1 cellular context compared by ENCODE assay signal in the genomic region with DNA sequence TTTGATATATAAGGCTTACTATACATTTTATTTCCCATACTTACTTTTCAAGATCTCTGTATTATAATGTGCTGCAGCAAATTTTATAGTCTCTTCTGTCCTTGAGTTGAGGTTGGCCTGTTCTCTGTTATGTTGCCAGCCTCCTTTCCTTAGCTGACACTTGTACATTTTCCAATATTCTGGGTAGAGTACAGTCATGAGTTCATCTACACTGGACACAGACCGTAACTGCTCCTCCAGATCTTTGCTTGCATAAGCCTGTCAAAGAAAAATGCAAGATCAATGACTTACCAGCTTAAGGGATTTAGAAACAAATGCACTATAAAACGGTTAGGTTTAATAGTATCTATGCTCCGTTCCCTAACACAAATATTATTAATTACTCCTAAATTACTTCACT.
TF ChIP-seq lines count a peak whose summit lies in the region.

No MANE protein-coding gene starts in this region.

TF ChIP-seq in SK-N-SH, 30 proteins besides CTCF, POLR2A, EP300 and RAD21 (continued from another document):
- TF ChIP-seq, protein P1, sequence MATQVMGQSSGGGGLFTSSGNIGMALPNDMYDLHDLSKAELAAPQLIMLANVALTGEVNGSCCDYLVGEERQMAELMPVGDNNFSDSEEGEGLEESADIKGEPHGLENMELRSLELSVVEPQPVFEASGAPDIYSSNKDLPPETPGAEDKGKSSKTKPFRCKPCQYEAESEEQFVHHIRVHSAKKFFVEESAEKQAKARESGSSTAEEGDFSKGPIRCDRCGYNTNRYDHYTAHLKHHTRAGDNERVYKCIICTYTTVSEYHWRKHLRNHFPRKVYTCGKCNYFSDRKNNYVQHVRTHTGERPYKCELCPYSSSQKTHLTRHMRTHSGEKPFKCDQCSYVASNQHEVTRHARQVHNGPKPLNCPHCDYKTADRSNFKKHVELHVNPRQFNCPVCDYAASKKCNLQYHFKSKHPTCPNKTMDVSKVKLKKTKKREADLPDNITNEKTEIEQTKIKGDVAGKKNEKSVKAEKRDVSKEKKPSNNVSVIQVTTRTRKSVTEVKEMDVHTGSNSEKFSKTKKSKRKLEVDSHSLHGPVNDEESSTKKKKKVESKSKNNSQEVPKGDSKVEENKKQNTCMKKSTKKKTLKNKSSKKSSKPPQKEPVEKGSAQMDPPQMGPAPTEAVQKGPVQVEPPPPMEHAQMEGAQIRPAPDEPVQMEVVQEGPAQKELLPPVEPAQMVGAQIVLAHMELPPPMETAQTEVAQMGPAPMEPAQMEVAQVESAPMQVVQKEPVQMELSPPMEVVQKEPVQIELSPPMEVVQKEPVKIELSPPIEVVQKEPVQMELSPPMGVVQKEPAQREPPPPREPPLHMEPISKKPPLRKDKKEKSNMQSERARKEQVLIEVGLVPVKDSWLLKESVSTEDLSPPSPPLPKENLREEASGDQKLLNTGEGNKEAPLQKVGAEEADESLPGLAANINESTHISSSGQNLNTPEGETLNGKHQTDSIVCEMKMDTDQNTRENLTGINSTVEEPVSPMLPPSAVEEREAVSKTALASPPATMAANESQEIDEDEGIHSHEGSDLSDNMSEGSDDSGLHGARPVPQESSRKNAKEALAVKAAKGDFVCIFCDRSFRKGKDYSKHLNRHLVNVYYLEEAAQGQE (IDR thresholded peaks at IDR 0.05; ENCODE audit: low read depth, low read length) = no peak
- TF ChIP-seq JUND (IDR thresholded peaks at IDR 0.05) (no peak), RFX5 (IDR thresholded peaks at IDR 0.05; ENCODE audit: low read length) (no peak), YY1 (IDR thresholded peaks at IDR 0.05; ENCODE audit: low read depth) (no peak), SMC3 (IDR thresholded peaks at IDR 0.05; ENCODE audit: low read depth, low read length) (no peak), CHD2 (IDR thresholded peaks at IDR 0.05; ENCODE audit: low read length, partially characterized antibody) (no peak), TAF1 (IDR thresholded peaks at IDR 0.05; ENCODE audit: borderline replicate concordance, low read depth, low read length) (no peak), RXRA (IDR thresholded peaks at IDR 0.05; ENCODE audit: borderline replicate concordance, low read depth) (0 out of 2 replicates have a peak, but pooled peaks have one; percentile 13), MXI1 (IDR thresholded peaks at IDR 0.05; ENCODE audit: low read depth, low read length) (no peak), MEF2A (IDR thresholded peaks at IDR 0.05; ENCODE audit: borderline replicate concordance, low read depth) (no peak)
- TF ChIP-seq, protein P2, sequence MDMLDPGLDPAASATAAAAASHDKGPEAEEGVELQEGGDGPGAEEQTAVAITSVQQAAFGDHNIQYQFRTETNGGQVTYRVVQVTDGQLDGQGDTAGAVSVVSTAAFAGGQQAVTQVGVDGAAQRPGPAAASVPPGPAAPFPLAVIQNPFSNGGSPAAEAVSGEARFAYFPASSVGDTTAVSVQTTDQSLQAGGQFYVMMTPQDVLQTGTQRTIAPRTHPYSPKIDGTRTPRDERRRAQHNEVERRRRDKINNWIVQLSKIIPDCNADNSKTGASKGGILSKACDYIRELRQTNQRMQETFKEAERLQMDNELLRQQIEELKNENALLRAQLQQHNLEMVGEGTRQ (IDR thresholded peaks at IDR 0.05; ENCODE audit: borderline replicate concordance, low read depth, low read length) = no peak
- TF ChIP-seq, protein P3, sequence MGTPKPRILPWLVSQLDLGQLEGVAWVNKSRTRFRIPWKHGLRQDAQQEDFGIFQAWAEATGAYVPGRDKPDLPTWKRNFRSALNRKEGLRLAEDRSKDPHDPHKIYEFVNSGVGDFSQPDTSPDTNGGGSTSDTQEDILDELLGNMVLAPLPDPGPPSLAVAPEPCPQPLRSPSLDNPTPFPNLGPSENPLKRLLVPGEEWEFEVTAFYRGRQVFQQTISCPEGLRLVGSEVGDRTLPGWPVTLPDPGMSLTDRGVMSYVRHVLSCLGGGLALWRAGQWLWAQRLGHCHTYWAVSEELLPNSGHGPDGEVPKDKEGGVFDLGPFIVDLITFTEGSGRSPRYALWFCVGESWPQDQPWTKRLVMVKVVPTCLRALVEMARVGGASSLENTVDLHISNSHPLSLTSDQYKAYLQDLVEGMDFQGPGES (IDR thresholded peaks at IDR 0.05; ENCODE audit: low read depth, low read length) = no peak
- TF ChIP-seq, protein P4, sequence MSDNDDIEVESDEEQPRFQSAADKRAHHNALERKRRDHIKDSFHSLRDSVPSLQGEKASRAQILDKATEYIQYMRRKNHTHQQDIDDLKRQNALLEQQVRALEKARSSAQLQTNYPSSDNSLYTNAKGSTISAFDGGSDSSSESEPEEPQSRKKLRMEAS (IDR thresholded peaks at IDR 0.05; ENCODE audit: low read depth) = no peak
- TF ChIP-seq, protein P5, sequence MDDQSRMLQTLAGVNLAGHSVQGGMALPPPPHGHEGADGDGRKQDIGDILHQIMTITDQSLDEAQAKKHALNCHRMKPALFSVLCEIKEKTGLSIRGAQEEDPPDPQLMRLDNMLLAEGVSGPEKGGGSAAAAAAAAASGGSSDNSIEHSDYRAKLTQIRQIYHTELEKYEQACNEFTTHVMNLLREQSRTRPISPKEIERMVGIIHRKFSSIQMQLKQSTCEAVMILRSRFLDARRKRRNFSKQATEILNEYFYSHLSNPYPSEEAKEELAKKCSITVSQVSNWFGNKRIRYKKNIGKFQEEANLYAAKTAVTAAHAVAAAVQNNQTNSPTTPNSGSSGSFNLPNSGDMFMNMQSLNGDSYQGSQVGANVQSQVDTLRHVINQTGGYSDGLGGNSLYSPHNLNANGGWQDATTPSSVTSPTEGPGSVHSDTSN (IDR thresholded peaks at IDR 0.05) = peak; percentile 45; the same call in 1 of the 2 replicates
TF ChIP-seq in SK-N-SH: peak in this region for 3.
